Comparison of ENCODE assay signal across 9 cellular contexts in the genomic region with DNA sequence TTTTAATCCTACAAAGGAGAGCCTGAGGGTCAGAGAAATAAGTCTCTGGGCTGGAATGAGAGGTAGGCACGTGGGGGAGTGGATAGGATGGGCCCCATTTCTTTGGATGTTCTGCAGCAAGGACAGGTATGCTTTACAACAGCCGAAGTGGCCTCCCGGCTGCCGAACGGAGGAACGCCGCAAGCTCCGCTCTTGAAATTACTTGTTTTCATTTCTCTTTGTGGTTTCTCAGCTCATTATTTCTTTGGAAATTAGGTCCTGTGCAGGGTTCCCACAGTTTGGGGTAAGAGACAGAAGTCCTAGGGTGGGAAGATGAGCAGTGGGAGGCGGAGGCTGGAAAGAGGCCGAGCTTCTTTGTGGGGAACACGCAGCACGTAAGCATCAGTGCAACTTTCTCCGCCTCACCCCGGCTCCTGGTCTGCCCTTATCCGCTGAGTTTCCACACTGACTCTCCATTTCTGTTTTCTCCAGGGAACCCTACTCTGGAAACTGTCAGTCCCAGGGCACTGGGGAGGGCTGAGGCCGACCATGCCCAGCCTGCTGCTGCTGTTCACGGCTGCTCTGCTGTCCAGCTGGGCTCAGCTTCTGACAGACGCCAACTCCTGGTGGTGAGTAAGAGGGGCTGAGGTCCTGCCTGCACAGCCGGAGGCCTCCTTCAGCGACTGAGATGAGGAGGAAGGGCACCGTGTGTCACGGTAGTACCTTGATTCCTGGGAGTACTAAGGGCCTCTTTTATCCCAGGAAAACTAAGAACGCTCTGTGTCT. TPM values are rescaled to one million over a fixed set of nuclear protein-coding genes. Genes with fewer than 3 reads are reported as not detected.
DNase-seq lines count a peak whose midpoint lies in the region; ATAC-seq and TF ChIP-seq lines count a peak whose summit lies in the region.
"Had no signal": no experiment of that assay in that cellular context is flagged by ENCODE, and none has a peak within 500 bp of the region (broad histone marks: within the 10 kb centered on the region; RNA-seq: fewer than 3 reads in every experiment).

No MANE protein-coding gene starts in this region.

- H3K27ac ChIP-seq in GM23338 (ENCODE audit: low read depth), result no peak overlapping the region
- H3K27ac ChIP-seq in WERI-Rb-1, result no peak overlapping the region
- peak overlapping the region in 5 of 10 donors; percentile 39 to 65 (median 50) for H3K27ac ChIP-seq in heart right ventricle
- H3K27ac ChIP-seq: HL-60 had no signal

- H3K4me3 Mint-ChIP-seq in GM23338, result peak overlapping the region; percentile 75

- TF ChIP-seq CTCF in GM23338 (conservative IDR thresholded peaks at IDR 0.05; ENCODE audit: low read depth in 2 of 2), result no peak; a peak in 1 of 4 replicates
- TF ChIP-seq CTCF in WERI-Rb-1 (IDR thresholded peaks at IDR 0.05; ENCODE audit: low read depth, low read length), result no peak
- no peak for TF ChIP-seq CTCF in heart right ventricle (IDR thresholded peaks at IDR 0.05)

- H3K36me3 ChIP-seq in GM23338 (ENCODE audit: insufficient read depth) (no peaks in the 10 kb centered on the region; the same call in 1 of the 2 replicates), WERI-Rb-1 (no peaks in the 10 kb centered on the region), heart right ventricle (no peaks in the 10 kb centered on the region)

- H3K9me3 Mint-ChIP-seq in GM23338, result no peaks in the 10 kb centered on the region; the same call in 2 of the 3 replicates

- no peaks in the 10 kb centered on the region for H3K79me2 ChIP-seq in GM23338 (replicated peaks; ENCODE audit: insufficient read depth)

- H3K4me3 ChIP-seq in GM23338 (peak overlapping the region; percentile 71), WERI-Rb-1 (ENCODE audit: low read depth, low read length) (peak overlapping the region; percentile 57), heart right ventricle (peak overlapping the region in 9 of 10 donors; percentile 31 to 74 (median 59))

- intact Hi-C loops in heart right ventricle (cut with DNase I) (loop anchor here in 2 of 10 donors (5.0 kb wide), 3 partner anchors 161 to 311 kb away; no protein-coding TSS in a partner anchor), sciatic nerve (cut with DNase I) (loop anchor here (10.0 kb wide), 1 partner anchor 304 kb away; no protein-coding TSS in a partner anchor)

- H3K4me1 ChIP-seq in GM23338 (ENCODE audit: insufficient read depth), result peaks cover 54% of the 10 kb centered on the region
- peaks cover 0 to 50% (median 30%) of the 10 kb centered on the region in 9 donors for H3K4me1 ChIP-seq in heart right ventricle

- H3K4me2 ChIP-seq in GM23338, result peak overlapping the region; percentile 94

- H3K27me3 ChIP-seq in GM23338 (ENCODE audit: insufficient read depth) (peaks cover 86% of the 10 kb centered on the region), WERI-Rb-1 (ENCODE audit: insufficient read depth, low read depth, severe bottlenecking) (no peaks in the 10 kb centered on the region), heart right ventricle (peaks cover 0 to 34% (median 0%) of the 10 kb centered on the region in 7 donors)

- H3K36me3 Mint-ChIP-seq in GM23338 (ENCODE audit: low read depth), result no peaks in the 10 kb centered on the region

- H3K9me3 ChIP-seq in WERI-Rb-1 (ENCODE audit: severe bottlenecking) (no peaks in the 10 kb centered on the region), heart right ventricle (no peaks in the 10 kb centered on the region)

- WGBS in heart right ventricle, 2 donors, result 61 to 67% methylated on average over 23 of the region's 23 CpGs

- H2AFZ ChIP-seq in GM23338, result peak overlapping the region; percentile 92

- ATAC-seq in GM23338 (peak; percentile 31), heart right ventricle (peak in 6 of 8 donors; percentile 3 to 31 (median 14)), sciatic nerve (peak; percentile 75), left lobe of liver (no peak)

- H3F3A ChIP-seq in GM23338 (replicated peaks; ENCODE audit: low read depth), result 0 out of 2 replicates have a peak, but pooled peaks cover 14% of the 10 kb centered on the region

- H3K27ac Mint-ChIP-seq in GM23338, result no peak overlapping the region

- no peaks in the 10 kb centered on the region for H3K9me2 ChIP-seq in GM23338 (ENCODE audit: insufficient read depth)

- H3K27me3 Mint-ChIP-seq in GM23338 (ENCODE audit: insufficient read depth, low read depth, poor library complexity), result peaks cover 74% of the 10 kb centered on the region

- H4K20me1 ChIP-seq in GM23338 (replicated peaks; ENCODE audit: insufficient read depth), result peaks cover 4% of the 10 kb centered on the region; the same call in 1 of the 2 replicates

- in situ Hi-C loops in KBM-7 (cut with MboI; ENCODE audit: low pct_unique_long_range_greater_than_20kb, low sequenced_read_pairs), result no loop called here

- peaks cover 63% of the 10 kb centered on the region for H3K4me1 Mint-ChIP-seq in GM23338

- DNase-seq in GM23338 (ENCODE audit: low spot score) (peak; percentile 55), WERI-Rb-1 (no peak), heart right ventricle (peak in 1 of 2 donors; percentile 36), sciatic nerve (ENCODE audit: low spot score) (peak; percentile 71), NCI-H526 treated with DMSO at 0.1 percent for 48 hours (lab: John Stamatoyannopoulos, UW) (no peak), KBM-7 (no peak), left lobe of liver (ENCODE audit: low spot score) (no peak), SHP77 treated with DMSO at 0.1 percent for 48 hours (lab: John Stamatoyannopoulos, UW) (no peak)

TF ChIP-seq in GM23338, 12 proteins besides CTCF, POLR2A, EP300 and RAD21:
- TF ChIP-seq STAT1 (IDR thresholded peaks at IDR 0.05; ENCODE audit: unreplicated experiment) (no peak), CREB1 (CRISPR knock-in tag; IDR thresholded peaks at IDR 0.05; ENCODE audit: low read depth) (no peak), ZNF331 (CRISPR knock-in tag; IDR thresholded peaks at IDR 0.05; ENCODE audit: low read depth) (no peak), NANOG (IDR thresholded peaks at IDR 0.05; ENCODE audit: borderline replicate concordance) (no peak), EZH2phosphoT487 (IDR thresholded peaks at IDR 0.05; ENCODE audit: unreplicated experiment) (peak; percentile 61), ZNF114 (CRISPR knock-in tag; IDR thresholded peaks at IDR 0.05) (no peak), EZH2 (IDR thresholded peaks at IDR 0.05; ENCODE audit: low read depth, unreplicated experiment) (peak; percentile 95)
- TF ChIP-seq, protein P1, sequence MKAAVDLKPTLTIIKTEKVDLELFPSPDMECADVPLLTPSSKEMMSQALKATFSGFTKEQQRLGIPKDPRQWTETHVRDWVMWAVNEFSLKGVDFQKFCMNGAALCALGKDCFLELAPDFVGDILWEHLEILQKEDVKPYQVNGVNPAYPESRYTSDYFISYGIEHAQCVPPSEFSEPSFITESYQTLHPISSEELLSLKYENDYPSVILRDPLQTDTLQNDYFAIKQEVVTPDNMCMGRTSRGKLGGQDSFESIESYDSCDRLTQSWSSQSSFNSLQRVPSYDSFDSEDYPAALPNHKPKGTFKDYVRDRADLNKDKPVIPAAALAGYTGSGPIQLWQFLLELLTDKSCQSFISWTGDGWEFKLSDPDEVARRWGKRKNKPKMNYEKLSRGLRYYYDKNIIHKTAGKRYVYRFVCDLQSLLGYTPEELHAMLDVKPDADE (IDR thresholded peaks at IDR 0.05), result no peak
- TF ChIP-seq, protein P2, sequence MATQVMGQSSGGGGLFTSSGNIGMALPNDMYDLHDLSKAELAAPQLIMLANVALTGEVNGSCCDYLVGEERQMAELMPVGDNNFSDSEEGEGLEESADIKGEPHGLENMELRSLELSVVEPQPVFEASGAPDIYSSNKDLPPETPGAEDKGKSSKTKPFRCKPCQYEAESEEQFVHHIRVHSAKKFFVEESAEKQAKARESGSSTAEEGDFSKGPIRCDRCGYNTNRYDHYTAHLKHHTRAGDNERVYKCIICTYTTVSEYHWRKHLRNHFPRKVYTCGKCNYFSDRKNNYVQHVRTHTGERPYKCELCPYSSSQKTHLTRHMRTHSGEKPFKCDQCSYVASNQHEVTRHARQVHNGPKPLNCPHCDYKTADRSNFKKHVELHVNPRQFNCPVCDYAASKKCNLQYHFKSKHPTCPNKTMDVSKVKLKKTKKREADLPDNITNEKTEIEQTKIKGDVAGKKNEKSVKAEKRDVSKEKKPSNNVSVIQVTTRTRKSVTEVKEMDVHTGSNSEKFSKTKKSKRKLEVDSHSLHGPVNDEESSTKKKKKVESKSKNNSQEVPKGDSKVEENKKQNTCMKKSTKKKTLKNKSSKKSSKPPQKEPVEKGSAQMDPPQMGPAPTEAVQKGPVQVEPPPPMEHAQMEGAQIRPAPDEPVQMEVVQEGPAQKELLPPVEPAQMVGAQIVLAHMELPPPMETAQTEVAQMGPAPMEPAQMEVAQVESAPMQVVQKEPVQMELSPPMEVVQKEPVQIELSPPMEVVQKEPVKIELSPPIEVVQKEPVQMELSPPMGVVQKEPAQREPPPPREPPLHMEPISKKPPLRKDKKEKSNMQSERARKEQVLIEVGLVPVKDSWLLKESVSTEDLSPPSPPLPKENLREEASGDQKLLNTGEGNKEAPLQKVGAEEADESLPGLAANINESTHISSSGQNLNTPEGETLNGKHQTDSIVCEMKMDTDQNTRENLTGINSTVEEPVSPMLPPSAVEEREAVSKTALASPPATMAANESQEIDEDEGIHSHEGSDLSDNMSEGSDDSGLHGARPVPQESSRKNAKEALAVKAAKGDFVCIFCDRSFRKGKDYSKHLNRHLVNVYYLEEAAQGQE (IDR thresholded peaks at IDR 0.05; ENCODE audit: unreplicated experiment), result no peak

RNA-seq across cellular contexts. Expression of a gene that starts 2.0 kb away (rescaled TPM):
- 1.0 and 2.7 TPM in 2 replicates for total RNA-seq in GM23338 (2014; rRNA removed; shearing (Covaris generic))
- polyA plus RNA-seq in GM23338 (2016; fragmentation: Nextera tagmentation; extraction: Ambion mirVana) (0.87 and 1.4 TPM in 2 replicates), heart right ventricle (1 to 10 TPM; 1.6 to 2.4 TPM)
- total RNA-seq in heart right ventricle (1 to 10 TPM in 5 of 10 donors, under 1 TPM in 5; 0.34 to 2.5 (median 1.2) TPM), sciatic nerve (10.6 TPM), left lobe of liver (4.2 TPM)

RNA-seq across cellular contexts. Expression of a gene that starts 36.6 kb away (rescaled TPM):
- 9.1 and 9.4 TPM in 2 replicates for total RNA-seq in GM23338 (2014; rRNA removed; shearing (Covaris generic))
- polyA plus RNA-seq in GM23338 (2016; fragmentation: Nextera tagmentation; extraction: Ambion mirVana) (0.40 and 0.74 TPM in 2 replicates), heart right ventricle (1 to 10 TPM; 1.5 to 4.4 TPM)
- total RNA-seq in heart right ventricle (1 to 10 TPM; 4.8 to 8.4 (median 7.0) TPM), sciatic nerve (14.0 TPM), left lobe of liver (7.3 TPM)

RNA-seq across cellular contexts. Expression of a gene that starts 59.9 kb away (rescaled TPM):
- total RNA-seq in GM23338 (2014; rRNA removed; shearing (Covaris generic)), result 36.2 and 36.3 TPM in 2 replicates
- polyA plus RNA-seq in GM23338 (2016; fragmentation: Nextera tagmentation; extraction: Ambion mirVana), result 11.4 and 11.7 TPM in 2 replicates
- total RNA-seq in heart right ventricle, result 10 to 100 TPM; 33.5 to 47.7 (median 42.1) TPM
- 10 to 100 TPM; 18.5 to 27.9 TPM for polyA plus RNA-seq in heart right ventricle
- total RNA-seq in sciatic nerve, result 79.3 TPM
- total RNA-seq in left lobe of liver, result 58.0 TPM

Comparison
In these comparisons a context has a peak if more than half of its experiments do, and no peak if none do; other contexts are left out.
1. DNase-seq: peak in GM23338 (single experiment) and sciatic nerve (single experiment); none in WERI-Rb-1 (single experiment), NCI-H526 treated with DMSO at 0.1 percent for 48 hours (single experiment), KBM-7 (single experiment), left lobe of liver (single experiment) and SHP77 treated with DMSO at 0.1 percent for 48 hours (single experiment).
2. Peak in every context shown above with its lines, with median percentiles within 50 percentile points of each other: H3K4me3 ChIP-seq.